Comparison of ENCODE assay signal across 17 cellular contexts in the genomic region with DNA sequence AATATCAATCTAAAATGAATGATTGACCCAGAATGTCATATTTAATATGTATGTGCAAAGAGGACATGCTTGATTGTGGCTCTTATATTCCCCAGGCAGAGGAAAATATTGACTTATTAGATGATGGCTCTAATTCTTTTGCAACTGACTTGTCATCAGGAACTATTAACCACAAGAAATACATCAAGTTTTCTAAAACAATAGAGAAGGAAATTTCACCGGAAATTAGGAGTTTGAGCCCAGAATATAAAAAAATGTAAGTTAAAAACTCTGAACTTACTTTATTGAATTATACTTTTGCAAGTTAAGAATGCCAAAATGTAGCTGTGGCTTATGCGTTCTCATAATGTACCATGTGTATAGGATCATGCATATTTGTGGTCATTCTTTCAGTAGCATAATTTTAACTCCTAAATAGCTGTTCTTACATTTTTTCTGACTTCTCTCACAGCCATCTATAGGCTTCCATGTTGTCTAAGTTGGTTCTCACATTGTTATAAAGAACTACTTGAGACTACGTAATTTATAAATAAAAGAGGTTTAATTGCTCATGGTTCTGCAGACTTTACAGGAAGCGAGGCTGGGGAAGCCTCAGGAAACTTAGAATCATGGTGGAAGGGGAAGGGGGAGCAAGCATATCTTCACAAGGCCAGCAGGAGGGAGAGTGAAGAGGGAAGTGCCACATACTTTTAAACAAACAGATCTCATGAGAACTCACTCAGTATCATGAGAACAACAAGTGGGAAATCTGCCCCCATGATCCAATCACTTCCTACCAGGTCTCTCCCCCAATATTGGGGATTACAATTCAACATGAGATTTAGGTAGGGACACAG.
"Had no signal": no experiment of that assay in that cellular context is flagged by ENCODE, and none has a peak within 500 bp of the region (broad histone marks: within the 10 kb centered on the region; RNA-seq: fewer than 3 reads in every experiment).

No MANE protein-coding gene starts in this region.

- H3K4me3 ChIP-seq: ascending aorta, coronary artery, lung, neural progenitor cell, sigmoid colon, thoracic aorta, upper lobe of right lung had no signal

- H3K27me3 ChIP-seq: ascending aorta, neural progenitor cell, sigmoid colon, upper lobe of right lung had no signal

- H3K4me1 ChIP-seq: ascending aorta, foreskin keratinocyte, neural progenitor cell, sigmoid colon, upper lobe of right lung had no signal

- DNase-seq: activated CD4-positive, alpha-beta T cell treated with anti-CD3 and anti-CD28 coated beads for 1 hour; activated CD4-positive, alpha-beta T cell treated with anti-CD3 and anti-CD28 coated beads, Interleukin-2, amount 50 U/mL, for 1 hour; activated gamma-delta T cell treated with Interleukin-2 at 50 U/mL for 16 hours; activated T-cell treated with anti-CD3 and anti-CD28 coated beads, Interleukin-2, amount 50 U/mL, for 1 hour; foreskin keratinocyte; naive thymus-derived CD8-positive, alpha-beta T cell; sigmoid colon; stimulated activated CD4-positive, alpha-beta T cell treated with anti-CD3 and anti-CD28 coated beads, Interleukin-2, amount 100 ng/mL, for 48 hours; stimulated activated naive CD4-positive, alpha-beta T cell treated with Interleukin-2 at 50 U/mL for 16 hours; upper lobe of right lung had no signal

- ATAC-seq: activated naive CD4-positive, alpha-beta T cell treated with anti-CD3 and anti-CD28 coated beads, Interleukin-2, amount 50 U/mL, for 72 hours; foreskin keratinocyte; left lobe of liver; naive thymus-derived CD8-positive, alpha-beta T cell; upper lobe of right lung had no signal

- H3K9ac ChIP-seq: neural progenitor cell had no signal

- H3K9me3 ChIP-seq: ascending aorta, sigmoid colon, thoracic aorta, upper lobe of right lung had no signal

- H3K4me2 ChIP-seq: neural progenitor cell had no signal

- H3K36me3 ChIP-seq: neural progenitor cell had no signal

- H3K27ac ChIP-seq: ascending aorta, coronary artery, foreskin keratinocyte, neural progenitor cell, sigmoid colon, thoracic aorta, upper lobe of right lung had no signal
